In the genomic region with DNA sequence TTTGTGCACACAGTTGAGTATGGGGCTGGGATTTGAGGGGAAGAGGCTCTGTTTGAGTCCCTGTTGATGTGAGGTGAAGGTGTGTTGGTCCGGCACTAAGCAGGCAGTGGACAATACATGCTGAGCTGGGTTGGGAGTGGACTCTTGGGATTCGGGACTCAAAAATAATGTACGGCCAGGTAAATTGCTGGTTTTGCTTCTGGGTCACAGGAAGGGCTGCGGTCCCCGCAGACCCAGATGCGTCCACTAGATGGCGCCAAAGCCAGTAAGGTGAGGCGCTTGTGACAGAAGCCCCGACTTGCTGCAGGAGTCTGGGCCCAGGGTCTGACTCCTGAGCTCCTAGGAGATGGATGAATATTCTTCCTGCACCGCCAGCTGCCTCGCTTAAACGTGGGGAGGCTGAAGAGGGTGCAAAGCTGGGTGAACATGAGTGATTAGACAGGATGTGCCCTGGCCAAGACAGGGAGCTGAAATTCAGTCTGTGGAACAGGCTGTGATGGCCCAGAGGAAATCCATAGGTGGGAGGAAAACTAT, we compare ENCODE assay signal across 8 cellular contexts.
DNase-seq lines count a peak whose midpoint lies in the region; ATAC-seq, FAIRE-seq and TF ChIP-seq lines count a peak whose summit lies in the region.

No MANE protein-coding gene starts in this region.

- FAIRE-seq in keratinocyte (lab: Jason Lieb, UNC) = no peak

- H3K9me3 ChIP-seq in breast epithelium = no peaks in the 10 kb centered on the region
- H3K9me3 ChIP-seq in keratinocyte (ENCODE audit: control insufficient read depth, low read depth, low read length) = no peaks in the 10 kb centered on the region

- H3K4me3 Mint-ChIP-seq in WTC11 = no peak overlapping the region

- H3K4me1 Mint-ChIP-seq in WTC11 = peaks cover 54% of the 10 kb centered on the region

- H3K9me1 ChIP-seq in keratinocyte (ENCODE audit: control insufficient read depth, extremely low read depth, insufficient read depth, low read length) = no peaks in the 10 kb centered on the region

- peak overlapping the region; percentile 99 for H2AFZ ChIP-seq in keratinocyte (ENCODE audit: control insufficient read depth, low read length)

- intact Hi-C loops in breast epithelium (cut with DNase I; ENCODE audit: low total_unique reads) = no loop called here

- peaks cover 9% of the 10 kb centered on the region for H3K27me3 Mint-ChIP-seq in WTC11 (ENCODE audit: low read depth)

- ATAC-seq in HG02885 (IDR thresholded peaks at IDR 0.05; ENCODE audit: poor library complexity, unreplicated experiment) (peak; percentile 28), WTC11 (peak; percentile 35), GM19397 (IDR thresholded peaks at IDR 0.05; ENCODE audit: unreplicated experiment) (no peak)

- H4K20me1 ChIP-seq in keratinocyte (ENCODE audit: control insufficient read depth, extremely low read depth, insufficient read depth, low read length) = no peaks in the 10 kb centered on the region

- peak overlapping the region; percentile 92 for H3K4me2 ChIP-seq in keratinocyte (ENCODE audit: control insufficient read depth, extremely low read depth, insufficient read depth, low read depth, low read length)

- H3K36me3 Mint-ChIP-seq in WTC11 = no peaks in the 10 kb centered on the region

- POLR2A ChIA-PET in WTC11 (lab: Charles Lee) = interaction anchor here (0.6 to 1.0 kb wide), 3 partner anchors 14 to 767 kb away, joined by 3 to 4 read pairs (median 3); partner anchors contain the start of gene LIN9

- CTCF ChIA-PET in WTC11 (lab: Charles Lee) = interaction anchor here (0.5 to 4.9 kb wide), 74 partner anchors 8 to 826 kb away, joined by 3 to 92 read pairs (median 5); partner anchors contain the start of genes ACBD3, H3-3A, LIN9 and MIXL1

- peak overlapping the region in 1 of 2 donors; percentile 28 for H3K27ac ChIP-seq in breast epithelium
- peak overlapping the region; percentile 65 for H3K27ac ChIP-seq in keratinocyte (ENCODE audit: control insufficient read depth, insufficient read depth, low read length)

- TF ChIP-seq POLR2A in breast epithelium (IDR thresholded peaks at IDR 0.05) = no peak

- H3K36me3 ChIP-seq in breast epithelium (no peaks in the 10 kb centered on the region), keratinocyte (ENCODE audit: control insufficient read depth in 2 of 2, extremely low read depth in 1 of 2, insufficient read depth in 2 of 2, low read length in 2 of 2) (no peaks in the 10 kb centered on the region)

- H3K27me3 ChIP-seq in breast epithelium (no peaks in the 10 kb centered on the region), keratinocyte (ENCODE audit: control insufficient read depth, extremely low read depth, insufficient read depth, low read length) (no peaks in the 10 kb centered on the region)

- dilution Hi-C loops in keratinocyte (cut with MboI; ENCODE audit: extremely low pct_ligation_motif_present, low sequenced_read_pairs) = no loop called here

- H3K27ac Mint-ChIP-seq in WTC11 = no peak overlapping the region

- peak overlapping the region; percentile 62 for H3K9ac ChIP-seq in keratinocyte (ENCODE audit: control insufficient read depth, extremely low read depth, insufficient read depth, low read length)

- no peaks in the 10 kb centered on the region for H3K9me3 Mint-ChIP-seq in WTC11

- no peak overlapping the region for H3K4me3 ChIP-seq in breast epithelium
- H3K4me3 ChIP-seq in keratinocyte (ENCODE audit: control insufficient read depth in 2 of 3, extremely low read depth in 1 of 3, insufficient read depth in 2 of 3, low read depth in 1 of 3, low read length in 3 of 3) = peak overlapping the region in 2 of 3 experiments; percentile 51 to 60

- DNase-seq in Daoy (ENCODE audit: low read depth) (peak; percentile 82), NCI-H2227 treated with DMSO at 0.1 percent for 48 hours (lab: John Stamatoyannopoulos, UW) (peak; percentile 86), WTC11 (ENCODE audit: low spot score) (peak; percentile 97), breast epithelium (ENCODE audit: low spot score in 2 of 2) (peak; percentile 74 to 89), keratinocyte (ENCODE audit: low read depth, low spot score) (peak; percentile 58)
- peak; percentile 71 to 90 for DNase-seq in stimulated activated CD4-positive, alpha-beta T cell treated with anti-CD3 and anti-CD28 coated beads, Interleukin-1b, Interleukin-23, amount 100 ng/mL, for 1 hour (ENCODE audit: low read depth in 2 of 2)

- TF ChIP-seq CTCF in WTC11 (IDR thresholded peaks at IDR 0.05) (peak; percentile 94), breast epithelium (IDR thresholded peaks at IDR 0.05) (peak; percentile 71 to 90 (median 86)), keratinocyte (optimal IDR thresholded peaks at IDR 0.05 in 1 of 3, IDR thresholded peaks at IDR 0.05 in 1 of 3, conservative IDR thresholded peaks at IDR 0.05 in 1 of 3; ENCODE audit: extremely low read depth in 1 of 3, insufficient read depth in 2 of 3, low read length in 3 of 3) (peak; percentile 88 to 97 (median 91))

- H3K4me1 ChIP-seq in breast epithelium = no peaks in the 10 kb centered on the region
- H3K4me1 ChIP-seq in keratinocyte (ENCODE audit: control insufficient read depth, extremely low read depth, insufficient read depth, low read length) = peaks cover 46% of the 10 kb centered on the region

- H3K79me2 ChIP-seq in keratinocyte (ENCODE audit: control insufficient read depth, insufficient read depth, low read length) = no peaks in the 10 kb centered on the region

TF ChIP-seq in WTC11, 78 proteins besides CTCF, POLR2A, EP300 and RAD21:
- TF ChIP-seq ZNF121 (CRISPR knock-in tag; IDR thresholded peaks at IDR 0.05) = peak; percentile 17; the same call in 1 of the 2 replicates
- no peak for TF ChIP-seq GTF2I (CRISPR knock-in tag; conservative IDR thresholded peaks at IDR 0.05)
- TF ChIP-seq NFATC4 (CRISPR knock-in tag; IDR thresholded peaks at IDR 0.05) = no peak
- TF ChIP-seq CDX4 (CRISPR knock-in tag; IDR thresholded peaks at IDR 0.05; ENCODE audit: borderline replicate concordance) = no peak
- TF ChIP-seq TEAD4 (CRISPR knock-in tag; IDR thresholded peaks at IDR 0.05) = no peak
- TF ChIP-seq AFF4 (CRISPR knock-in tag; IDR thresholded peaks at IDR 0.05; ENCODE audit: borderline replicate concordance) = no peak
- TF ChIP-seq, protein P1, sequence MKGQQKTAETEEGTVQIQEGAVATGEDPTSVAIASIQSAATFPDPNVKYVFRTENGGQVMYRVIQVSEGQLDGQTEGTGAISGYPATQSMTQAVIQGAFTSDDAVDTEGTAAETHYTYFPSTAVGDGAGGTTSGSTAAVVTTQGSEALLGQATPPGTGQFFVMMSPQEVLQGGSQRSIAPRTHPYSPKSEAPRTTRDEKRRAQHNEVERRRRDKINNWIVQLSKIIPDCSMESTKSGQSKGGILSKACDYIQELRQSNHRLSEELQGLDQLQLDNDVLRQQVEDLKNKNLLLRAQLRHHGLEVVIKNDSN (CRISPR knock-in tag; IDR thresholded peaks at IDR 0.05) = no peak

Comparison
In these comparisons a context has a peak if more than half of its experiments do, and no peak if none do; other contexts are left out.
1. H3K4me3 ChIP-seq: peak in keratinocyte (2 of 3); none in breast epithelium (0 of 3).
2. Peak in every context shown above with its lines, with median percentiles within 50 percentile points of each other: DNase-seq and CTCF ChIP-seq.